Comparison of ENCODE assay signal across 8 cellular contexts in the genomic region with DNA sequence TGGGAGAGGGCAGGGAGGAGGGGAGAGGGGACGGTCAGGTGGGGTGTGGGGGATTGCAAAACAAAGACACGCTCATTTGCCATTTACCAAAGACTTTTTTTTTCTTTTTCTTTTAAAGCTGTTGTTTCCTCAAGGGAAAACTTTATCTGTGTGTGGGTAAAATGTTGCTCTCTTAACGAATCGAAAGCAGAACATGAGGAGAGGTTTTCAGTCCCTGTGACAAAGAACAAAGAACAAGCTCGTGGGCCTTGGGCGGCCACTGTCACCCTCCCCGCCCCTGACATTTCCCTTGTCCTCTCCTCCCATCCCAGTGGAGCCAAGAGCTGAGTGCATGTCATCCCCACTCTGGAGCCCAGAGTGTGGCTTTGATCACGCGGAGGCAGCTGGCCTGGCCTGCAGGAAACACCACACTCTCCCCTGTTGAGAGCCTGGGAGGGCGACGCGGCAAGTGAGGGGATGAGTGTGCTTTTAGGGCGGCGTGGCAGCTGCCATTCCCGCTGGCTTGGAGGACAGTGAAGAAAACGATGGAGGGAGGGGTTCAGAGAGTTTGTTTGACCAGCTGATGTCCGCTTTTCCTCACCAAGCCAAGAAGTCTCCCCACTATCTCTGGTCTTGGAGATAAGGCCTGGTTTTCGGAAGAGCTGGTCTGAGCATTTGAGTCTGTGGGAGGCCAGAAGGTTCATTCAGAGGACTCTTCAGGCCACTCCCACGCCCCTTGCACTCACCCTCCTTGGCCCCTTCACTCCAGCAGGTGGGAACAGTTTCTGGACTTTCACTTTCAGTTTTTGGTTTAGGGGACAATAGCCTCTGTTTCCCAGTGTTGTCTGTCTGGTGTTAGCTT. TPM values are rescaled to one million over a fixed set of nuclear protein-coding genes. Genes with fewer than 3 reads are reported as not detected.
DNase-seq lines count a peak whose midpoint lies in the region; ATAC-seq, FAIRE-seq and TF ChIP-seq lines count a peak whose summit lies in the region.

No MANE protein-coding gene starts in this region.

- peak; percentile 22 for ATAC-seq in CD4-positive, alpha-beta T cell (ENCODE audit: poor library complexity)
- ATAC-seq in HepG2 (no peak), HG02588 (IDR thresholded peaks at IDR 0.05; ENCODE audit: unreplicated experiment) (no peak)

- 0 out of 2 replicates have a peak, but pooled peaks have one; percentile 10 for TF ChIP-seq RAD21 in HepG2 (CRISPR knock-in tag; IDR thresholded peaks at IDR 0.05)

- no peaks in the 10 kb centered on the region for H3K9me3 Mint-ChIP-seq in CD4-positive, alpha-beta T cell

- H3K9ac ChIP-seq in HepG2 (ENCODE audit: insufficient read depth, low read depth, low read length): peak overlapping the region; percentile 23

- peaks cover 99% of the 10 kb centered on the region for H3K4me1 Mint-ChIP-seq in CD4-positive, alpha-beta T cell (ENCODE audit: low read depth)

- TF ChIP-seq EP300 in HepG2 (IDR thresholded peaks at IDR 0.05; ENCODE audit: low read depth in 2 of 2, low read length in 2 of 2) (no peak), HepG2 (CRISPR knock-in tag; IDR thresholded peaks at IDR 0.05; ENCODE audit: borderline replicate concordance) (no peak), stomach (IDR thresholded peaks at IDR 0.05) (no peak)

- CTCF ChIA-PET in CD4-positive, alpha-beta T cell (lab: Charles Lee): interaction anchor here (1.0 to 5.3 kb wide), 9 partner anchors 12 to 138 kb away, joined by 3 to 28 read pairs (median 5); no protein-coding TSS in a partner anchor
- CTCF ChIA-PET in HepG2 (lab: Yijun Ruan, JAX; ENCODE audit: low intra/inter-chr PET ratio, low total read pairs) (no interaction called here), GM10248 (lab: Yijun Ruan, JAX) (interaction anchor here (1.4 to 24.3 kb wide), 6 partner anchors 16 to 192 kb away, joined by 4 to 356 read pairs (median 8); partner anchors contain the start of gene IGFBP4)

- no peaks in the 10 kb centered on the region for H3K79me2 ChIP-seq in HepG2 (ENCODE audit: insufficient read depth, low read length)

- H3K27ac Mint-ChIP-seq in CD4-positive, alpha-beta T cell: peak overlapping the region; percentile 92

- no peak for TF ChIP-seq POLR2A in HepG2 (IDR thresholded peaks at IDR 0.05; ENCODE audit: insufficient read depth in 1 of 2, low read depth in 2 of 2, low read length in 2 of 2)
- no peak for TF ChIP-seq POLR2A in stomach (IDR thresholded peaks at IDR 0.05)

- FAIRE-seq in HepG2 (lab: Jason Lieb, UNC): no peak

- no TSS peak for BruUV-seq in HepG2 (replicated peaks; lab: Mats Ljungman, UMichigan)

- 59% methylated on average over 19 of the region's 19 CpGs for WGBS in HepG2 (ENCODE audit: low lambda C conversion rate)
- 44 to 52% (median 50%) methylated on average over 19 of the region's 19 CpGs for WGBS in stomach, 5 donors

- no peaks in the 10 kb centered on the region for H3K36me3 ChIP-seq in HepG2 (replicated peaks in 1 of 2; ENCODE audit: control insufficient read depth in 1 of 2, insufficient read depth in 2 of 2, low read length in 2 of 2)
- H3K36me3 ChIP-seq in stomach: no peaks in the 10 kb centered on the region

- no peaks in the 10 kb centered on the region for H3K27me3 Mint-ChIP-seq in CD4-positive, alpha-beta T cell

- H3K4me3 Mint-ChIP-seq in CD4-positive, alpha-beta T cell: peak overlapping the region; percentile 78

- H4K20me1 ChIP-seq in HepG2 (ENCODE audit: insufficient read depth, low read length): no peaks in the 10 kb centered on the region

- no peaks in the 10 kb centered on the region for H3K9me3 ChIP-seq in CD4-positive, alpha-beta T cell (ENCODE audit: control insufficient read depth, low read length)
- no peaks in the 10 kb centered on the region for H3K9me3 ChIP-seq in HepG2 (ENCODE audit: low read length)
- no peaks in the 10 kb centered on the region for H3K9me3 ChIP-seq in stomach

- in situ Hi-C loops in HepG2 (cut with HindIII; ENCODE audit: extremely low pct_ligation_motif_present, low pct_unique_long_range_greater_than_20kb): no loop called here

- H3K4me2 ChIP-seq in HepG2 (ENCODE audit: low read depth, low read length): peak overlapping the region; percentile 76

- POLR2A ChIA-PET in CD4-positive, alpha-beta T cell (lab: Charles Lee): interaction anchor here (0.6 to 33.8 kb wide), 18 partner anchors 9 to 231 kb away, joined by 3 to 1290 read pairs (median 6); partner anchors contain the start of genes CCR7, KRT24, SMARCE1 and TOP2A
- POLR2A ChIA-PET in HepG2 (lab: Yijun Ruan, JAX): interaction anchor here (0.9 to 4.9 kb wide), 7 partner anchors 16 to 1134 kb away, joined by 3 to 116 read pairs (median 5); partner anchors contain the start of genes EIF1 and TOP2A
- POLR2A ChIA-PET in GM10248 (lab: Yijun Ruan, JAX): interaction anchor here (0.5 to 4.1 kb wide), 6 partner anchors 10 to 1066 kb away, joined by 3 to 21 read pairs (median 4); no protein-coding TSS in a partner anchor

- no peaks in the 10 kb centered on the region for H3K27me3 ChIP-seq in CD4-positive, alpha-beta T cell (ENCODE audit: control insufficient read depth, insufficient read depth, low read length)
- H3K27me3 ChIP-seq in HepG2 (ENCODE audit: control insufficient read depth in 1 of 2, insufficient read depth in 2 of 2, low read length in 2 of 2) (no peaks in the 10 kb centered on the region), stomach (peaks cover 0 to 8% (median 0%) of the 10 kb centered on the region in 3 donors)

- intact Hi-C loops in CD4-positive, alpha-beta T cell (cut with DNase I, micrococcal nuclease): no loop called here
- intact Hi-C loops in HepG2 (cut with micrococcal nuclease; ENCODE audit: unreplicated experiment): no loop called here
- intact Hi-C loops in stomach (cut with DNase I; ENCODE audit: low total_unique reads): no loop called here

- no peak overlapping the region for H2AFZ ChIP-seq in HepG2 (ENCODE audit: low read length)

- peak overlapping the region; percentile 100 for H3K27ac ChIP-seq in CD4-positive, alpha-beta T cell (ENCODE audit: low read depth, low read length)
- H3K27ac ChIP-seq in angular gyrus (ENCODE audit: low read depth, low read length): peak overlapping the region; percentile 91
- peak overlapping the region; percentile 85 for H3K27ac ChIP-seq in HepG2 (ENCODE audit: extremely low read length, insufficient read depth, low read length)
- peak overlapping the region; percentile 0 to 92 (median 90) for H3K27ac ChIP-seq in stomach

- peak in 3 of 10 experiments; percentile 1 to 51 (median 29) for DNase-seq in CD4-positive, alpha-beta T cell
- DNase-seq in NCI-H187 (lab: John Stamatoyannopoulos, UW) (peak; percentile 63 to 91), HepG2 (ENCODE audit: low spot score) (peak; percentile 48), stomach (peak; percentile 25), NCI-H226 (no peak), GM10248 (ENCODE audit: extremely low spot score) (no peak)

- TF ChIP-seq CTCF in CD4-positive, alpha-beta T cell (IDR thresholded peaks at IDR 0.05): no peak
- TF ChIP-seq CTCF in HepG2 (CRISPR knock-in tag; IDR thresholded peaks at IDR 0.05): no peak
- TF ChIP-seq CTCF in stomach (IDR thresholded peaks at IDR 0.05): no peak
- no peak for TF ChIP-seq CTCF in GM10248 (IDR thresholded peaks at IDR 0.05; ENCODE audit: control extremely low read depth, extremely low read depth, low read depth, missing control alignments)

- peaks cover 86% of the 10 kb centered on the region for H3K36me3 Mint-ChIP-seq in CD4-positive, alpha-beta T cell (ENCODE audit: low read depth)

- H3K4me3 ChIP-seq in HepG2 (replicated peaks in 1 of 3; ENCODE audit: insufficient read depth in 1 of 3, low read depth in 2 of 3, low read length in 3 of 3) (peak overlapping the region in 1 of 3 experiments; percentile 32; a peak in 1 of 6 replicates), stomach (peak overlapping the region in 1 of 4 donors; percentile 2)

- H3K4me1 ChIP-seq in HepG2 (ENCODE audit: insufficient read depth, low read length) (peaks cover 91% of the 10 kb centered on the region), stomach (peaks cover 50 to 79% (median 59%) of the 10 kb centered on the region in 4 donors)

RNA-seq across cellular contexts. Expression of gene CCR7, which starts 11.4 kb away (rescaled TPM):
- 100 to 1,000 TPM; 170 to 180 TPM for total RNA-seq in CD4-positive, alpha-beta T cell
- total RNA-seq in HepG2 (2016; rRNA removed; fragmentation: Illumina TruSeq; extraction: Trizol) (0.04 TPM in 1 of 2 replicates, not detected in the other), stomach (1 to 10 TPM in 1 of 5 donors, not detected in 4; 3.1 TPM)
- total RNA-seq in HepG2 (2016; cell fraction: cytosol; rRNA removed; fragmentation: Illumina TruSeq; extraction: Trizol; ENCODE audit: low read depth): not detected in 2 replicates
- 0.09 TPM in 1 of 2 replicates, not detected in the other for total RNA-seq in HepG2 (2016; cell fraction: insoluble cytoplasmic fraction; rRNA removed; fragmentation: Illumina TruSeq; extraction: Trizol)
- not detected in 2 replicates for total RNA-seq in HepG2 (2016; cell fraction: membrane; rRNA removed; fragmentation: Illumina TruSeq; extraction: Trizol)
- not detected in 2 replicates for total RNA-seq in HepG2 (2016; cell fraction: nucleus; rRNA removed; fragmentation: Illumina TruSeq; extraction: Trizol)
- polyA plus RNA-seq in HepG2 (2011; rRNA removed) (0.53 and 0.55 TPM in 2 replicates), stomach (1 to 10 TPM in 1 of 3 donors, under 1 TPM in 1, not detected in 1; 0.92 to 1.4 TPM)
- polyA plus RNA-seq in HepG2 (2011; cell fraction: cytosol; rRNA removed): 0.59 and 0.70 TPM in 2 replicates
- polyA plus RNA-seq in HepG2 (2011; cell fraction: nucleus; rRNA removed): 0.31 and 1.1 TPM in 2 replicates
- 1.1 and 1.5 TPM in 2 replicates for polyA plus RNA-seq in HepG2 (2012)
- polyA plus RNA-seq in HepG2 (2016; cell fraction: cytosol; fragmentation: Illumina TruSeq; extraction: Trizol; ENCODE audit: low read depth): not detected in 2 replicates
- not detected in 2 replicates for polyA plus RNA-seq in HepG2 (2016; cell fraction: insoluble cytoplasmic fraction; fragmentation: Illumina TruSeq; extraction: Trizol; ENCODE audit: low read depth)
- polyA plus RNA-seq in HepG2 (2016; cell fraction: membrane; fragmentation: Illumina TruSeq; extraction: Trizol; ENCODE audit: low read depth): not detected in 2 replicates
- polyA plus RNA-seq in HepG2 (2016; cell fraction: nucleus; fragmentation: Illumina TruSeq; extraction: Trizol; ENCODE audit: insufficient read depth, low read depth): not detected in 2 replicates
- polyA minus RNA-seq in HepG2 (2011; rRNA and poly(A)+ RNA removed; ENCODE audit: low replicate concordance): 1.4 and 3.5 TPM in 2 replicates
- polyA minus RNA-seq in HepG2 (2011; cell fraction: cytosol; rRNA and poly(A)+ RNA removed): 0.40 TPM in 1 of 2 replicates, not detected in the other
- polyA minus RNA-seq in HepG2 (2011; cell fraction: nucleus; rRNA and poly(A)+ RNA removed): 0.37 TPM in 1 of 2 replicates, not detected in the other

RNA-seq across cellular contexts. Expression of gene TNS4, which starts 52.5 kb away (rescaled TPM):
- total RNA-seq in CD4-positive, alpha-beta T cell: 1 to 10 TPM; 3.0 to 4.2 TPM
- total RNA-seq in HepG2 (2016; rRNA removed; fragmentation: Illumina TruSeq; extraction: Trizol): 0.58 TPM in 2 replicates
- total RNA-seq in HepG2 (2016; cell fraction: cytosol; rRNA removed; fragmentation: Illumina TruSeq; extraction: Trizol; ENCODE audit: low read depth): 0.18 and 0.20 TPM in 2 replicates
- 0.32 and 0.51 TPM in 2 replicates for total RNA-seq in HepG2 (2016; cell fraction: insoluble cytoplasmic fraction; rRNA removed; fragmentation: Illumina TruSeq; extraction: Trizol)
- 0.31 and 0.38 TPM in 2 replicates for total RNA-seq in HepG2 (2016; cell fraction: membrane; rRNA removed; fragmentation: Illumina TruSeq; extraction: Trizol)
- 0.37 and 1.3 TPM in 2 replicates for total RNA-seq in HepG2 (2016; cell fraction: nucleus; rRNA removed; fragmentation: Illumina TruSeq; extraction: Trizol)
- 1.7 and 2.1 TPM in 2 replicates for polyA plus RNA-seq in HepG2 (2011; rRNA removed)
- polyA plus RNA-seq in HepG2 (2011; cell fraction: cytosol; rRNA removed): 0.69 and 1.3 TPM in 2 replicates
- polyA plus RNA-seq in HepG2 (2011; cell fraction: nucleus; rRNA removed): 7.1 and 10.8 TPM in 2 replicates
- 0.37 and 0.42 TPM in 2 replicates for polyA plus RNA-seq in HepG2 (2012)
- 0.20 and 0.22 TPM in 2 replicates for polyA plus RNA-seq in HepG2 (2016; cell fraction: cytosol; fragmentation: Illumina TruSeq; extraction: Trizol; ENCODE audit: low read depth)
- 1.3 and 2.3 TPM in 2 replicates for polyA plus RNA-seq in HepG2 (2016; cell fraction: insoluble cytoplasmic fraction; fragmentation: Illumina TruSeq; extraction: Trizol; ENCODE audit: low read depth)
- 0.34 and 0.72 TPM in 2 replicates for polyA plus RNA-seq in HepG2 (2016; cell fraction: membrane; fragmentation: Illumina TruSeq; extraction: Trizol; ENCODE audit: low read depth)
- polyA plus RNA-seq in HepG2 (2016; cell fraction: nucleus; fragmentation: Illumina TruSeq; extraction: Trizol; ENCODE audit: insufficient read depth, low read depth): 4.4 and 6.8 TPM in 2 replicates
- 7.4 and 24.1 TPM in 2 replicates for polyA minus RNA-seq in HepG2 (2011; rRNA and poly(A)+ RNA removed; ENCODE audit: low replicate concordance)
- polyA minus RNA-seq in HepG2 (2011; cell fraction: cytosol; rRNA and poly(A)+ RNA removed): 2.6 and 3.7 TPM in 2 replicates
- polyA minus RNA-seq in HepG2 (2011; cell fraction: nucleus; rRNA and poly(A)+ RNA removed): 4.0 and 6.1 TPM in 2 replicates
- total RNA-seq in stomach: 1 to 10 TPM in 1 of 5 donors, under 1 TPM in 3, not detected in 1; 0.18 to 3.5 (median 0.59) TPM
- 10 to 100 TPM in 1 of 3 donors, under 1 TPM in 1, not detected in 1; 0.62 to 23.2 TPM for polyA plus RNA-seq in stomach

Comparison
In these comparisons a context has a peak if more than half of its experiments do, and no peak if none do; other contexts are left out.
1. DNase-seq: peak in NCI-H187 (2 of 2), HepG2 (single experiment) and stomach (single experiment); none in NCI-H226 (single experiment) and GM10248 (single experiment).
2. RNA of gene CCR7, which starts 11.4 kb away (total RNA-seq): 170 to 180 TPM in CD4-positive, alpha-beta T cell; 0.04 to 0.09 TPM in HepG2 and 3.1 TPM in stomach; every median in the first group is over 10 times any median in the second.
3. Peak in every context shown above with its lines, with median percentiles within 50 percentile points of each other: H3K27ac ChIP-seq.